Comparison of ENCODE assay signal across 30 cellular contexts in the genomic region with DNA sequence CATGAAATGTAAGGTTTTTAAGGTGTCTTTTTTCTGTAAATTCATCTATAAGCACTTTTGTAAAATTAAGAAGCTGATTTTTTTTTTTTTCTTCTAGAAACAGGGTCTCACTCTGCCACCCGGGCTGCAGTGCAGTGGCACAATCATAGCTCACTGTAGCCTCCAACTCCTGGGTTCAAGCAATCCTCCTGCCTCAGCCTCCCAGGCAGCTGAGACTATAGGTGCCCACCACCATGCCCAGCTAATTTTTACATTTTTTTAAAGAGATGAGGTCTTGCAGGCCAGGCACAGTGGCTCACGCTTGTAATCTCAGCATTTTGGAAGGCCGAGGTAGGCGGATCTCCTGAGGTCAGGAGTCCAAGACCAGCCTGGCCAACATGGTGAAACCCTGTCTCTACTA.
"Had no signal": no experiment of that assay in that cellular context is flagged by ENCODE, and none has a peak within 500 bp of the region (broad histone marks: within the 10 kb centered on the region; RNA-seq: fewer than 3 reads in every experiment).

No MANE protein-coding gene starts in this region.

- H3K9me3 ChIP-seq: adrenal gland, body of pancreas, esophagus muscularis mucosa, gastroesophageal sphincter, heart right ventricle had no signal

- H3K36me3 ChIP-seq: adrenal gland, esophagus muscularis mucosa, gastroesophageal sphincter, heart right ventricle had no signal

- DNase-seq: activated CD4-positive, alpha-beta memory T cell treated with anti-CD3 and anti-CD28 coated beads for 36 hours; activated CD4-positive, alpha-beta T cell treated with anti-CD3 and anti-CD28 coated beads for 36 hours; activated CD4-positive, alpha-beta T cell treated with anti-CD3 and anti-CD28 coated beads, Interleukin-2, amount 10 ng/mL, durations not matched to agents 24 days and 14 days; activated CD4-positive, CD25-positive, alpha-beta regulatory T cell; activated CD4-positive, CD25-positive, alpha-beta regulatory T cell treated with anti-CD3 and anti-CD28 coated beads, Interleukin-2, amount 50 U/mL, for 72 hours; activated CD8-positive, alpha-beta memory T cell treated with anti-CD3 and anti-CD28 coated beads, Interleukin-2, amount 10 ng/mL, durations not matched to agents 7 days and 5 days; activated CD8-positive, alpha-beta memory T cell treated with anti-CD3 and anti-CD28 coated beads, Interleukin-2, amount 50 U/mL, for 4 hours; activated CD8-positive, alpha-beta T cell treated with anti-CD3 and anti-CD28 coated beads, Interleukin-2, amount 10 ng/mL, durations not matched to agents 7 days and 5 days; activated effector memory CD4-positive, alpha-beta T cell treated with anti-CD3 and anti-CD28 coated beads, Interleukin-2, amount 50 U/mL, for 16 hours; activated naive CD4-positive, alpha-beta T cell treated with anti-CD3 and anti-CD28 coated beads for 36 hours; activated naive CD8-positive, alpha-beta T cell treated with anti-CD3 and anti-CD28 coated beads for 36 hours; activated naive CD8-positive, alpha-beta T cell treated with anti-CD3 and anti-CD28 coated beads, Interleukin-2, amount 50 U/mL, for 24 hours; activated T-cell treated with anti-CD3 and anti-CD28 coated beads, Interleukin-2, amount 50 U/mL, for 1 hour; activated T-cell treated with anti-CD3 and anti-CD28 coated beads, Interleukin-2, amount 50 U/mL, for 48 hours; adrenal gland; amygdala; aorta; body of pancreas; caudate nucleus; cortex of kidney; dermis blood vessel endothelial cell; effector CD4-positive, alpha-beta T cell; effector memory CD8-positive, alpha-beta T cell; erythroblast; foreskin melanocyte; heart right ventricle; T-helper 17 cell; T1000 had no signal

- H3K27me3 ChIP-seq: adrenal gland, body of pancreas, esophagus muscularis mucosa, gastroesophageal sphincter, heart right ventricle had no signal

- H3K4me3 ChIP-seq: adrenal gland, body of pancreas, esophagus muscularis mucosa, gastroesophageal sphincter, heart right ventricle had no signal

- ATAC-seq: activated CD4-positive, alpha-beta T cell treated with anti-CD3 and anti-CD28 coated beads for 36 hours; activated CD8-positive, alpha-beta memory T cell treated with anti-CD3 and anti-CD28 coated beads, Interleukin-2, amount 10 ng/mL, durations not matched to agents 7 days and 5 days; activated CD8-positive, alpha-beta T cell treated with anti-CD3 and anti-CD28 coated beads, Interleukin-2, amount 10 ng/mL, durations not matched to agents 7 days and 5 days; activated naive CD8-positive, alpha-beta T cell treated with anti-CD3 and anti-CD28 coated beads, Interleukin-2, amount 50 U/mL, for 24 hours; body of pancreas; effector memory CD8-positive, alpha-beta T cell; gastroesophageal sphincter; heart right ventricle; T-helper 17 cell had no signal

- H3K27ac ChIP-seq: body of pancreas, esophagus muscularis mucosa, gastroesophageal sphincter, heart right ventricle had no signal
